2 cellular contexts compared by ENCODE assay signal in the genomic region with DNA sequence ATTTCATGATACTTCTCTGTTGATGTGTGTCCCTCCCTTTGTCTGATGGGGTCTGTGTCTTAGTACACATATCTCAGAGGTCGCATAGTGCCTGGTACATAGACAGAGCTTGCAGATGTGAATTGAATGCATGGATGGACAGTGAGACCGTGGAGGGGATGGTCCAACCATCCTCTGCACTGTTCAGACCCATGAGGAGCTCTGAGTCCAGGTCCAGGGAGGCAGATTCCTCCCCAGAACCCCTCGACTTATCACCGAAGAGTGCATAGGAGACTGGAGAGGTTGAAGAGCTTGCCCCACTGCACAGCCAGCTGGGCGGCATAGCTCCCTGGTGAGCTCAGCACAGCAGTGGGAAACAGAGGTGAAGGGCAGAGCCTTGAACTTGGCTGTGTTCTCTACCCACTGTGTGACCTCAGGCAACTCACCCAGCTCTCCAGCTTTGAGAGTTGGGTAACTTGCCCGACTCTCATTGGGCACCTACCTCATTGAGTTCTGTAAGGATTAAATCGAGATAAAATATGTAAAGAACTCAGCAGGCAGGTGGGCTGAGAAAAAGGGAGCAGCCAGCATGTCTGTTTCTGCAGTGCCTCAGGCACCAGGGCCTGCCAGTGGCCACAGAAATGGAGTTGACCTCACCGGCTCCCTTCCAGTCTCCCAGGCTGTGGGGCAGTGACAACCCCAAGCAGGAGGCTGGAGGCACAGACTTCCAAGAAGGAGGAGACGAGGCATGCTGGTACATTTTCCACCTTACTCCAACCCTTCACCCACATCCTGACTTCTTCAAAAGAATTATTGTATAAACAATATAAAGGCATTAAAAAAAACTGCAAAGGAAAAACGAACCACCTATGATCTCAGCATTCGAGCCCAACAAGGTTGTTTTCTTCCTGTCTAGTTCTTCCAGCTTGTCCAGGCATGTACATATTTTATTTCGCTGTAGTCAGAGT.
A peak's percentile ranks its signal among the peaks of the same experiment; 100 is the strongest.
TF ChIP-seq lines count a peak whose summit lies in the region.

No MANE protein-coding gene starts in this region.

TF ChIP-seq in HEK293, 187 proteins besides CTCF, POLR2A, EP300 and RAD21 (continued from another document):
- TF ChIP-seq, protein P1, sequence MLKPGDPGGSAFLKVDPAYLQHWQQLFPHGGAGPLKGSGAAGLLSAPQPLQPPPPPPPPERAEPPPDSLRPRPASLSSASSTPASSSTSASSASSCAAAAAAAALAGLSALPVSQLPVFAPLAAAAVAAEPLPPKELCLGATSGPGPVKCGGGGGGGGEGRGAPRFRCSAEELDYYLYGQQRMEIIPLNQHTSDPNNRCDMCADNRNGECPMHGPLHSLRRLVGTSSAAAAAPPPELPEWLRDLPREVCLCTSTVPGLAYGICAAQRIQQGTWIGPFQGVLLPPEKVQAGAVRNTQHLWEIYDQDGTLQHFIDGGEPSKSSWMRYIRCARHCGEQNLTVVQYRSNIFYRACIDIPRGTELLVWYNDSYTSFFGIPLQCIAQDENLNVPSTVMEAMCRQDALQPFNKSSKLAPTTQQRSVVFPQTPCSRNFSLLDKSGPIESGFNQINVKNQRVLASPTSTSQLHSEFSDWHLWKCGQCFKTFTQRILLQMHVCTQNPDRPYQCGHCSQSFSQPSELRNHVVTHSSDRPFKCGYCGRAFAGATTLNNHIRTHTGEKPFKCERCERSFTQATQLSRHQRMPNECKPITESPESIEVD (tag by site-specific recombination; IDR thresholded peaks at IDR 0.05) = peak; percentile 8; the same call in 1 of the 2 replicates
- TF ChIP-seq ZNF2 (tag by site-specific recombination; IDR thresholded peaks at IDR 0.05) (no peak), ZNF184 (tag by site-specific recombination; IDR thresholded peaks at IDR 0.05) (no peak), PRDM1 (tag by site-specific recombination; IDR thresholded peaks at IDR 0.05) (no peak), ZIC2 (tag by site-specific recombination; IDR thresholded peaks at IDR 0.05) (peak; percentile 83), ZFP41 (tag by site-specific recombination; IDR thresholded peaks at IDR 0.05; ENCODE audit: borderline replicate concordance) (no peak), ZBTB8A (tag by site-specific recombination; IDR thresholded peaks at IDR 0.05) (no peak), ZBTB17 (tag by site-specific recombination; IDR thresholded peaks at IDR 0.05) (no peak), GLIS2 (tag by site-specific recombination; IDR thresholded peaks at IDR 0.05) (0 out of 2 replicates have a peak, but pooled peaks have one; percentile 15), ZNF121 (tag by site-specific recombination; IDR thresholded peaks at IDR 0.05) (no peak)
- TF ChIP-seq, protein P2, sequence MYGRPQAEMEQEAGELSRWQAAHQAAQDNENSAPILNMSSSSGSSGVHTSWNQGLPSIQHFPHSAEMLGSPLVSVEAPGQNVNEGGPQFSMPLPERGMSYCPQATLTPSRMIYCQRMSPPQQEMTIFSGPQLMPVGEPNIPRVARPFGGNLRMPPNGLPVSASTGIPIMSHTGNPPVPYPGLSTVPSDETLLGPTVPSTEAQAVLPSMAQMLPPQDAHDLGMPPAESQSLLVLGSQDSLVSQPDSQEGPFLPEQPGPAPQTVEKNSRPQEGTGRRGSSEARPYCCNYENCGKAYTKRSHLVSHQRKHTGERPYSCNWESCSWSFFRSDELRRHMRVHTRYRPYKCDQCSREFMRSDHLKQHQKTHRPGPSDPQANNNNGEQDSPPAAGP (tag by site-specific recombination; IDR thresholded peaks at IDR 0.05) = no peak
- TF ChIP-seq, protein P3, sequence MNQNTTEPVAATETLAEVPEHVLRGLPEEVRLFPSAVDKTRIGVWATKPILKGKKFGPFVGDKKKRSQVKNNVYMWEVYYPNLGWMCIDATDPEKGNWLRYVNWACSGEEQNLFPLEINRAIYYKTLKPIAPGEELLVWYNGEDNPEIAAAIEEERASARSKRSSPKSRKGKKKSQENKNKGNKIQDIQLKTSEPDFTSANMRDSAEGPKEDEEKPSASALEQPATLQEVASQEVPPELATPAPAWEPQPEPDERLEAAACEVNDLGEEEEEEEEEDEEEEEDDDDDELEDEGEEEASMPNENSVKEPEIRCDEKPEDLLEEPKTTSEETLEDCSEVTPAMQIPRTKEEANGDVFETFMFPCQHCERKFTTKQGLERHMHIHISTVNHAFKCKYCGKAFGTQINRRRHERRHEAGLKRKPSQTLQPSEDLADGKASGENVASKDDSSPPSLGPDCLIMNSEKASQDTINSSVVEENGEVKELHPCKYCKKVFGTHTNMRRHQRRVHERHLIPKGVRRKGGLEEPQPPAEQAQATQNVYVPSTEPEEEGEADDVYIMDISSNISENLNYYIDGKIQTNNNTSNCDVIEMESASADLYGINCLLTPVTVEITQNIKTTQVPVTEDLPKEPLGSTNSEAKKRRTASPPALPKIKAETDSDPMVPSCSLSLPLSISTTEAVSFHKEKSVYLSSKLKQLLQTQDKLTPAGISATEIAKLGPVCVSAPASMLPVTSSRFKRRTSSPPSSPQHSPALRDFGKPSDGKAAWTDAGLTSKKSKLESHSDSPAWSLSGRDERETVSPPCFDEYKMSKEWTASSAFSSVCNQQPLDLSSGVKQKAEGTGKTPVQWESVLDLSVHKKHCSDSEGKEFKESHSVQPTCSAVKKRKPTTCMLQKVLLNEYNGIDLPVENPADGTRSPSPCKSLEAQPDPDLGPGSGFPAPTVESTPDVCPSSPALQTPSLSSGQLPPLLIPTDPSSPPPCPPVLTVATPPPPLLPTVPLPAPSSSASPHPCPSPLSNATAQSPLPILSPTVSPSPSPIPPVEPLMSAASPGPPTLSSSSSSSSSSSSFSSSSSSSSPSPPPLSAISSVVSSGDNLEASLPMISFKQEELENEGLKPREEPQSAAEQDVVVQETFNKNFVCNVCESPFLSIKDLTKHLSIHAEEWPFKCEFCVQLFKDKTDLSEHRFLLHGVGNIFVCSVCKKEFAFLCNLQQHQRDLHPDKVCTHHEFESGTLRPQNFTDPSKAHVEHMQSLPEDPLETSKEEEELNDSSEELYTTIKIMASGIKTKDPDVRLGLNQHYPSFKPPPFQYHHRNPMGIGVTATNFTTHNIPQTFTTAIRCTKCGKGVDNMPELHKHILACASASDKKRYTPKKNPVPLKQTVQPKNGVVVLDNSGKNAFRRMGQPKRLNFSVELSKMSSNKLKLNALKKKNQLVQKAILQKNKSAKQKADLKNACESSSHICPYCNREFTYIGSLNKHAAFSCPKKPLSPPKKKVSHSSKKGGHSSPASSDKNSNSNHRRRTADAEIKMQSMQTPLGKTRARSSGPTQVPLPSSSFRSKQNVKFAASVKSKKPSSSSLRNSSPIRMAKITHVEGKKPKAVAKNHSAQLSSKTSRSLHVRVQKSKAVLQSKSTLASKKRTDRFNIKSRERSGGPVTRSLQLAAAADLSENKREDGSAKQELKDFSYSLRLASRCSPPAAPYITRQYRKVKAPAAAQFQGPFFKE (tag by site-specific recombination; IDR thresholded peaks at IDR 0.05; ENCODE audit: borderline replicate concordance) = no peak
- TF ChIP-seq, protein P4, sequence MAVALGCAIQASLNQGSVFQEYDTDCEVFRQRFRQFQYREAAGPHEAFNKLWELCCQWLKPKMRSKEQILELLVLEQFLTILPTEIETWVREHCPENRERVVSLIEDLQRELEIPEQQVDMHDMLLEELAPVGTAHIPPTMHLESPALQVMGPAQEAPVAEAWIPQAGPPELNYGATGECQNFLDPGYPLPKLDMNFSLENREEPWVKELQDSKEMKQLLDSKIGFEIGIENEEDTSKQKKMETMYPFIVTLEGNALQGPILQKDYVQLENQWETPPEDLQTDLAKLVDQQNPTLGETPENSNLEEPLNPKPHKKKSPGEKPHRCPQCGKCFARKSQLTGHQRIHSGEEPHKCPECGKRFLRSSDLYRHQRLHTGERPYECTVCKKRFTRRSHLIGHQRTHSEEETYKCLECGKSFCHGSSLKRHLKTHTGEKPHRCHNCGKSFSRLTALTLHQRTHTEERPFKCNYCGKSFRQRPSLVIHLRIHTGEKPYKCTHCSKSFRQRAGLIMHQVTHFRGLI (tag by site-specific recombination; IDR thresholded peaks at IDR 0.05) = peak; percentile 26; the same call in 1 of the 2 replicates

TF ChIP-seq in WTC11, 78 proteins besides CTCF, POLR2A, EP300 and RAD21 (continued from another document):
- TF ChIP-seq, protein P5, sequence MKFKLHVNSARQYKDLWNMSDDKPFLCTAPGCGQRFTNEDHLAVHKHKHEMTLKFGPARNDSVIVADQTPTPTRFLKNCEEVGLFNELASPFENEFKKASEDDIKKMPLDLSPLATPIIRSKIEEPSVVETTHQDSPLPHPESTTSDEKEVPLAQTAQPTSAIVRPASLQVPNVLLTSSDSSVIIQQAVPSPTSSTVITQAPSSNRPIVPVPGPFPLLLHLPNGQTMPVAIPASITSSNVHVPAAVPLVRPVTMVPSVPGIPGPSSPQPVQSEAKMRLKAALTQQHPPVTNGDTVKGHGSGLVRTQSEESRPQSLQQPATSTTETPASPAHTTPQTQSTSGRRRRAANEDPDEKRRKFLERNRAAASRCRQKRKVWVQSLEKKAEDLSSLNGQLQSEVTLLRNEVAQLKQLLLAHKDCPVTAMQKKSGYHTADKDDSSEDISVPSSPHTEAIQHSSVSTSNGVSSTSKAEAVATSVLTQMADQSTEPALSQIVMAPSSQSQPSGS (CRISPR knock-in tag; IDR thresholded peaks at IDR 0.05; ENCODE audit: borderline replicate concordance, low read depth) = no peak
- TF ChIP-seq FOXK1 (CRISPR knock-in tag; IDR thresholded peaks at IDR 0.05) = no peak
- TF ChIP-seq FOXP4 (CRISPR knock-in tag; IDR thresholded peaks at IDR 0.05) = no peak
- TF ChIP-seq OVOL2 (CRISPR knock-in tag; IDR thresholded peaks at IDR 0.05; ENCODE audit: borderline replicate concordance) = no peak
- TF ChIP-seq CBFB (CRISPR knock-in tag; IDR thresholded peaks at IDR 0.05; ENCODE audit: low read depth) = no peak
TF ChIP-seq in WTC11: peak in this region for 0.
